In the genomic region with DNA sequence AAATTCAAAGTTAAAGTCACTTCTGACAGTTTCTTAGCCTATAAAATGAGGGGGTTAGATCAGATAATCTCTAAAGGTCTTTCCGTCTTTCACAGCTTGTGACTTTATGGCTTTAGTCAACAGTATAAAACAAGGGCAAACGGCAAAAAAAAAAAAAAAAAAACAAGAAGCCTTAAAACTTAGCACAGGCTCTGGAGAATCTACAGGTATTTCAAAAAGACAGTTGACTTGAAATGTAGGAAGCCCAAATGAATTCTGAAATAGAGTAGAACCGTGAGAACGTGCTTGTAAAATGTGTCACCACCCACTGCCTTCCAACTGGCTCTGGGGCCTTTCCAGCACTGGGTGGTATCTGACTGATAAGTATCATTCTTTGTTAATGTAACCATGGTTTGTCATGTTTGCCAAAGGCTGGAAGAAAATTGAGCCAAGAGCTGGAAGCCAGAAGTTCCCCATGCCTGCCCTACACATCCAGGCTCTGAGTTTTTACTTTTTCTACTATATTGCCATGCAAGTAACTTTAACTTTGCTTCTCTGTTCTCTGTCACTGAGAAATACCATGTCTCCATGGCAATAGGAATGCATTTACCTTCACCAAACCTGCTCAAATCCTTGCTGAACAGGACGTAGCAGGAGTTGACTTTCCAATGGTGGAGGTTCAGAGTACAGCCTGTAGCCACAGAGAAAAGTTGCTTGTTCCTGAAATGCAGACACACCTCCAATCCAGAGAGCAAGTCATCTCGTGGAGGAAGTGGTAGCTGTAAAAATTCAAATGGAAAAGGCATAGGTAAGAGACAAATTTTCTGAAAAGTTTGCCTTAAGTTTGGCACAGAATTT, we compare ENCODE assay signal across 12 cellular contexts. TPM values are rescaled to one million over a fixed set of nuclear protein-coding genes. Genes with fewer than 3 reads are reported as not detected.
DNase-seq lines count a peak whose midpoint lies in the region; FAIRE-seq and TF ChIP-seq lines count a peak whose summit lies in the region.
"Had no signal": no experiment of that assay in that cellular context is flagged by ENCODE, and none has a peak within 500 bp of the region (broad histone marks: within the 10 kb centered on the region; RNA-seq: fewer than 3 reads in every experiment).

No MANE protein-coding gene starts in this region.

- DNase-seq in HTR-8/SVneo (ENCODE audit: insufficient read length, low spot score): no peak
- peak; percentile 90 for DNase-seq in bronchial epithelial cell (ENCODE audit: low read depth)
- DNase-seq in left kidney (ENCODE audit: low read depth, low spot score): peak; percentile 46
- DNase-seq in NCI-H1694 (lab: John Stamatoyannopoulos, UW): no peak
- no peak for DNase-seq in NCI-H510A (lab: John Stamatoyannopoulos, UW)
- no peak for DNase-seq in cortex of kidney (lab: John Stamatoyannopoulos, UW)
- DNase-seq in NCI-H345 treated with DMSO at 0.1 percent for 48 hours (lab: John Stamatoyannopoulos, UW; ENCODE audit: unreplicated experiment): no peak
- DNase-seq: immature natural killer cell, NCI-H510A treated with DMSO at 0.1 percent for 48 hours had no signal

- TF ChIP-seq CTCF in 22Rv1 (IDR thresholded peaks at IDR 0.05) (no peak), bronchial epithelial cell (IDR thresholded peaks at IDR 0.05; ENCODE audit: insufficient read depth, low read length, severe bottlenecking) (no peak)

- H3K27me3 ChIP-seq in bronchial epithelial cell (ENCODE audit: control insufficient read depth, insufficient read depth, low read length): no peaks in the 10 kb centered on the region

- no peak overlapping the region for H3K4me3 ChIP-seq in bronchial epithelial cell (ENCODE audit: low read depth, low read length)

- H3K27ac ChIP-seq in 22Rv1: peak overlapping the region; percentile 32; the same call in 1 of the 2 replicates

- FAIRE-seq in HTR-8/SVneo (lab: Jason Lieb, UNC) (peak; percentile 69), bronchial epithelial cell (lab: Jason Lieb, UNC) (no peak)

- no peaks in the 10 kb centered on the region for H3K36me3 ChIP-seq in bronchial epithelial cell (ENCODE audit: control insufficient read depth, insufficient read depth, low read length)

RNA-seq across cellular contexts. Expression of a gene that starts 35.8 kb away (rescaled TPM):
- 11.5 and 14.5 TPM in 2 replicates for total RNA-seq in bronchial epithelial cell
- total RNA-seq: activated T-helper 2 cell treated with anti-CD3 and anti-CD28 coated beads, Interferon-gamma antibody, Interleukin-2, Interleukin-4, amounts not matched to agents 10 μg/mL and 5 μg/mL and 100 μg/mL, durations not matched to agents 14 hours and 24 hours and 36 hours; B cell had no signal

Comparison
In these comparisons a context has a peak if more than half of its experiments do, and no peak if none do; other contexts are left out.
1. DNase-seq: peak in bronchial epithelial cell (single experiment) and left kidney (single experiment); none in HTR-8/SVneo (single experiment), NCI-H1694 (single experiment), NCI-H510A (single experiment), cortex of kidney (single experiment) and NCI-H345 treated with DMSO at 0.1 percent for 48 hours (single experiment).